ENCODE assay signal across 10 cellular contexts in the genomic region with DNA sequence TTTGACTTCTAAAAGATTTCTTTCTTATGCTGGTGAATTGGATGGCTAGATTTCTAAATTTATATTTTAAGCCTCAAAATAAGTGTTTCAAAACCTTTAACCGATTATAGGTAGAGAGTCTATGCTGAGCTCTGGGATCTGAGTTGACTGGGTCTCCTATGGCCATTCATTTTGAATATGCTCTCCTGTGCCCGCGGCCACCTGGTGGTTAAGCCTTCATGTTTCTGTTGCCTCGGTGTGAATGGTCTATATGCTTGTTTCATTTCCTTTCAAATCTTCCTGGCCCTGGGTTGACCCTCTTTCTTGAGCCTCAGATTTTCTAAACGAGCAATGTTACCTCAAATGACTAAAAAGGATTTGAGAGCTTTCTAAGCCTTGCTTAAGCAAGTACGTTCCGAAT.
A peak's percentile ranks its signal among the peaks of the same experiment; 100 is the strongest.
DNase-seq lines count a peak whose midpoint lies in the region; ATAC-seq and TF ChIP-seq lines count a peak whose summit lies in the region.
"Had no signal": no experiment of that assay in that cellular context is flagged by ENCODE, and none has a peak within 500 bp of the region (broad histone marks: within the 10 kb centered on the region; RNA-seq: fewer than 3 reads in every experiment).

No MANE protein-coding gene starts in this region.

- no peaks in the 10 kb centered on the region for H3K36me3 ChIP-seq in BJ (ENCODE audit: control insufficient read depth, insufficient read depth, low read length)
- no peaks in the 10 kb centered on the region for H3K36me3 ChIP-seq in ascending aorta
- H3K36me3 ChIP-seq in HAP-1 (replicated peaks): no peaks in the 10 kb centered on the region

- in situ Hi-C loops in HAP-1 (cut with MboI; ENCODE audit: low sequenced_read_pairs): no loop called here

- peak; percentile 19; the same call in 1 of the 2 replicates for TF ChIP-seq CTCF in BJ (IDR thresholded peaks at IDR 0.05; ENCODE audit: insufficient read depth, low read depth, low read length)
- TF ChIP-seq CTCF in epithelial cell of proximal tubule (conservative IDR thresholded peaks at IDR 0.05; ENCODE audit: low read depth, low read length): peak; percentile 56
- no peak for TF ChIP-seq CTCF in ascending aorta (IDR thresholded peaks at IDR 0.05)

- no peak overlapping the region for H3K27ac ChIP-seq in ascending aorta
- H3K27ac ChIP-seq: epithelial cell of prostate had no signal

- H3K4me1 ChIP-seq in ascending aorta (no peaks in the 10 kb centered on the region), HAP-1 (no peaks in the 10 kb centered on the region)

- H3K9me3 ChIP-seq in ascending aorta (no peaks in the 10 kb centered on the region), HAP-1 (no peaks in the 10 kb centered on the region)

- DNase-seq in BJ (ENCODE audit: low read depth): no peak
- DNase-seq in NCI-H526 (lab: John Stamatoyannopoulos, UW): peak; percentile 46 to 90
- DNase-seq in epithelial cell of proximal tubule (ENCODE audit: low read depth): no peak
- no peak for DNase-seq in ascending aorta (ENCODE audit: low spot score in 2 of 2)
- DNase-seq in HAP-1 (ENCODE audit: low spot score in 2 of 2): no peak
- no peak for DNase-seq in NOMO-1 (lab: John Stamatoyannopoulos, UW; ENCODE audit: unreplicated experiment in 2 of 2)
- DNase-seq: activated CD4-positive, alpha-beta T cell treated with anti-CD3 and anti-CD28 coated beads, Interleukin-2, amount 10 ng/mL, durations not matched to agents 24 days and 14 days had no signal

- CTCF ChIA-PET in BJ (lab: Yijun Ruan, JAX): no interaction called here

- POLR2A ChIA-PET in BJ (lab: Charles Lee): no interaction called here

- no peaks in the 10 kb centered on the region; the same call in 1 of the 2 replicates for H3K27me3 ChIP-seq in BJ (ENCODE audit: control insufficient read depth, insufficient read depth, low read length)
- no peaks in the 10 kb centered on the region for H3K27me3 ChIP-seq in ascending aorta
- no peaks in the 10 kb centered on the region for H3K27me3 ChIP-seq in HAP-1 (ENCODE audit: low read depth)

- ATAC-seq in GM19351 (IDR thresholded peaks at IDR 0.05; ENCODE audit: unreplicated experiment): peak; percentile 71
- no peak for ATAC-seq in HG03460 (IDR thresholded peaks at IDR 0.05; ENCODE audit: unreplicated experiment)

- intact Hi-C loops in ascending aorta (cut with DNase I): no loop called here

- H3K4me3 ChIP-seq in BJ (ENCODE audit: low read depth, low read length) (no peak overlapping the region), epithelial cell of proximal tubule (ENCODE audit: low read depth, low read length) (no peak overlapping the region), ascending aorta (no peak overlapping the region), HAP-1 (no peak overlapping the region)

Comparison
In these comparisons a context has a peak if more than half of its experiments do, and no peak if none do; other contexts are left out.
1. DNase-seq: peak in NCI-H526 (2 of 2); none in BJ (single experiment), epithelial cell of proximal tubule (single experiment), ascending aorta (0 of 2), HAP-1 (0 of 2) and NOMO-1 (0 of 2).
2. CTCF ChIP-seq: peak in BJ (single experiment) and epithelial cell of proximal tubule (single experiment); none in ascending aorta (0 of 3).